ENCODE assay signal across 22 cellular contexts in the genomic region with DNA sequence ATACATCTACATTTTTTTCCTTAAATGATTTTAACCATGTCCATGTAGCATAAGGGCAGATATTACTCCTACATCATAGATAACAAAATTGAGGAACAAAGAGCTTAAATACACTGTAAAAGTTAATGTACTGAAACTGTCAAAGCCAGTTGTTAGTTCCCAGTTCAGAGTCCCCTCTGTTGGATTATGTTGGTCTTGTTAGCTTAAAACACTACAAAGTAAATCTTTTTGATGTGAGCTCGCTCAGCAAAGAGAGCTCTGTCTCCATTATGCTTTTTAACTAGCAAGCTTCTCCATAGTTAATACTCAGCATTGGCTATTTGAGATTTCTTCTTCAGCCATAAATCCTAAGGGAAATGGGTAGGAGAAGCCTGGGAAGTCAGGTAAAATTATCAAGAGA.
"Had no signal": no experiment of that assay in that cellular context is flagged by ENCODE, and none has a peak within 500 bp of the region (broad histone marks: within the 10 kb centered on the region; RNA-seq: fewer than 3 reads in every experiment).

No MANE protein-coding gene starts in this region.

- H3K27ac ChIP-seq: breast epithelium had no signal

- H3K4me1 ChIP-seq: breast epithelium had no signal

- ATAC-seq: activated CD8-positive, alpha-beta memory T cell treated with anti-CD3 and anti-CD28 coated beads, Interleukin-2, amount 10 ng/mL, durations not matched to agents 7 days and 5 days; PC-3 had no signal

- DNase-seq: activated B cell treated with CpG ODN at 0.5 μM for 24 hours; activated CD4-positive, alpha-beta T cell treated with anti-CD3 and anti-CD28 coated beads for 1 hour; activated CD4-positive, alpha-beta T cell treated with anti-CD3 and anti-CD28 coated beads, Interleukin-2, amount 10 ng/mL, durations not matched to agents 24 days and 14 days; activated CD4-positive, alpha-beta T cell treated with anti-CD3 and anti-CD28 coated beads, Interleukin-2, amount 50 U/mL, for 48 hours; activated CD8-positive, alpha-beta memory T cell treated with anti-CD3 and anti-CD28 coated beads, Interleukin-2, amount 10 ng/mL, durations not matched to agents 7 days and 5 days; activated effector memory CD4-positive, alpha-beta T cell treated with Interleukin-2 at 50 U/mL for 16 hours; activated naive CD4-positive, alpha-beta T cell; activated T-cell treated with anti-CD3 and anti-CD28 coated beads, Interleukin-2, amount 50 U/mL, for 24 hours; aorta; MG63; NCI-H1048; NCI-H146; NCI-H187 treated with DMSO at 0.1 percent for 48 hours; NCI-H2081 treated with DMSO at 0.1 percent for 48 hours; NCI-H2171 treated with DMSO at 0.1 percent for 48 hours; NCI-H226; NCI-H526; PC-3; SHP77 treated with DMSO at 0.1 percent for 48 hours; T-helper 1 cell had no signal

- H3K9me3 ChIP-seq: breast epithelium, MG63 had no signal

- H3K4me3 ChIP-seq: breast epithelium, MG63 had no signal

- FAIRE-seq: RCC 7860 had no signal

- H3K36me3 ChIP-seq: breast epithelium, MG63 had no signal

- H3K27me3 ChIP-seq: breast epithelium, MG63 had no signal
